ENCODE assay signal across 28 cellular contexts in the genomic region with DNA sequence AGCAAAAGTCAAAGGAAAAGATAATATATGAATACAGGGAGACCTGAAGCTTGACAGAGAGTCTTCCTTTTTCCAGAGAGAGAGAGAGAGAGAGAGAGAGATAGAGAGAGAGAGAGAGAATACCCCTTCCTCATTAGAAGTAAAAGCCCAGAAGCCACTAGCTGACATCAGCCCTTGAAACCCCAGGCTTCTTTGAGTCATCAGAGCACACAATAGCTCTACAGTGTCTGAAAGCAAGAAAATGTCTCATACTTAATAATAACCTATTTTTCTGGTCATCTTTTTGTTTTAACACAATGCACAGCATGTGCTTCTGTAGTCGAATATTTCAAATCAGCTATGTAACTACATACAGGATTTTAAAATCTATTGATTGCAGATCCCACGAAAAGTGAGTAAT.
"Had no signal": no experiment of that assay in that cellular context is flagged by ENCODE, and none has a peak within 500 bp of the region (broad histone marks: within the 10 kb centered on the region; RNA-seq: fewer than 3 reads in every experiment).

No MANE protein-coding gene starts in this region.

- H3K4me1 ChIP-seq: left ventricle myocardium inferior, parathyroid adenoma, suprapubic skin, transverse colon, uterus had no signal

- H3K27me3 Mint-ChIP-seq: activated T-helper 17 cell treated with anti-CD3 and anti-CD28 coated beads, Interleukin-2, amount 50 U/mL, for 72 hours; dendritic cell treated with granulocyte-macrophage colony-stimulating factor and Interleukin-4, amounts not matched to agents 40 ng/mL and 50 ng/mL, for 4 days; natural killer cell treated with Interleukin-12 subunit alpha and Interleukin-12 subunit beta and Interleukin-15 and Interleukin-18, amount 100 ng/mL, for 72 hours had no signal

- H3K27ac Mint-ChIP-seq: activated naive CD4-positive, alpha-beta T cell treated with anti-CD3 and anti-CD28 coated beads, Interleukin-2, amount 50 U/mL, for 72 hours; activated T-cell treated with anti-CD3 and anti-CD28 coated beads, Interleukin-2, amount 50 U/mL, for 24 hours; activated T-helper 17 cell treated with anti-CD3 and anti-CD28 coated beads, Interleukin-2, amount 50 U/mL, for 72 hours; dendritic cell treated with granulocyte-macrophage colony-stimulating factor and Interleukin-4, amounts not matched to agents 40 ng/mL and 50 ng/mL, for 4 days; immature natural killer cell; natural killer cell treated with Interleukin-12 subunit alpha and Interleukin-12 subunit beta and Interleukin-15 and Interleukin-18, amount 100 ng/mL, for 72 hours; stimulated activated naive CD8-positive, alpha-beta T cell treated with anti-CD3 and anti-CD28 coated beads, Interleukin-15, amount 100 ng/mL, for 72 hours; WTC11 had no signal

- DNase-seq: activated CD8-positive, alpha-beta memory T cell treated with anti-CD3 and anti-CD28 coated beads for 24 hours; activated CD8-positive, alpha-beta memory T cell treated with anti-CD3 and anti-CD28 coated beads, Interleukin-2, amount 50 U/mL, for 4 hours; activated T-cell treated with anti-CD3 and anti-CD28 coated beads, Interleukin-2, amount 50 U/mL, for 24 hours; effector CD4-positive, alpha-beta T cell; erythroblast; glutamatergic neuron; immature natural killer cell; kidney glomerular epithelial cell; left ventricle myocardium inferior; midbrain; right cardiac atrium; stimulated activated CD4-positive, alpha-beta T cell treated with anti-CD3 and anti-CD28 coated beads, Interleukin-1b, Interleukin-23, amount 100 ng/mL, for 48 hours; stimulated activated naive CD8-positive, alpha-beta T cell treated with anti-CD3 and anti-CD28 coated beads, Interleukin-15, amount 100 ng/mL, for 72 hours; T-helper 1 cell; transverse colon; uterus had no signal

- ATAC-seq: activated naive CD4-positive, alpha-beta T cell treated with anti-CD3 and anti-CD28 coated beads, Interleukin-2, amount 50 U/mL, for 72 hours; activated T-helper 17 cell treated with anti-CD3 and anti-CD28 coated beads, Interleukin-2, amount 50 U/mL, for 72 hours; natural killer cell treated with Interleukin-12 subunit alpha and Interleukin-12 subunit beta and Interleukin-15 and Interleukin-18, amount 100 ng/mL, for 72 hours; right cardiac atrium; stimulated activated naive CD8-positive, alpha-beta T cell treated with anti-CD3 and anti-CD28 coated beads, Interleukin-15, amount 100 ng/mL, for 72 hours; WTC11 had no signal

- H3K36me3 ChIP-seq: left ventricle myocardium inferior, neutrophil, suprapubic skin, transverse colon, uterus had no signal

- H3K4me1 Mint-ChIP-seq: activated T-helper 17 cell treated with anti-CD3 and anti-CD28 coated beads, Interleukin-2, amount 50 U/mL, for 72 hours; immature natural killer cell; stimulated activated naive CD8-positive, alpha-beta T cell treated with anti-CD3 and anti-CD28 coated beads, Interleukin-15, amount 100 ng/mL, for 72 hours had no signal

- H3K4me3 Mint-ChIP-seq: activated T-cell treated with anti-CD3 and anti-CD28 coated beads, Interleukin-2, amount 50 U/mL, for 24 hours; activated T-helper 17 cell treated with anti-CD3 and anti-CD28 coated beads, Interleukin-2, amount 50 U/mL, for 72 hours; dendritic cell treated with granulocyte-macrophage colony-stimulating factor and Interleukin-4, amounts not matched to agents 40 ng/mL and 50 ng/mL, for 4 days; immature natural killer cell; natural killer cell treated with Interleukin-12 subunit alpha and Interleukin-12 subunit beta and Interleukin-15 and Interleukin-18, amount 100 ng/mL, for 72 hours; stimulated activated naive CD8-positive, alpha-beta T cell treated with anti-CD3 and anti-CD28 coated beads, Interleukin-15, amount 100 ng/mL, for 72 hours; WTC11 had no signal

- H3K27me3 ChIP-seq: hepatocyte, neutrophil, suprapubic skin, transverse colon, uterus had no signal

- H3K27ac ChIP-seq: hepatocyte, left ventricle myocardium inferior, neutrophil, parathyroid adenoma, suprapubic skin, transverse colon, uterus had no signal

- FAIRE-seq: endometrium, frontal cortex, TTC549 had no signal

- H3K4me3 ChIP-seq: hepatocyte, left ventricle myocardium inferior, suprapubic skin, transverse colon, uterus had no signal

- H3K9me3 ChIP-seq: neutrophil, uterus had no signal
